8 cellular contexts compared by ENCODE assay signal in the genomic region with DNA sequence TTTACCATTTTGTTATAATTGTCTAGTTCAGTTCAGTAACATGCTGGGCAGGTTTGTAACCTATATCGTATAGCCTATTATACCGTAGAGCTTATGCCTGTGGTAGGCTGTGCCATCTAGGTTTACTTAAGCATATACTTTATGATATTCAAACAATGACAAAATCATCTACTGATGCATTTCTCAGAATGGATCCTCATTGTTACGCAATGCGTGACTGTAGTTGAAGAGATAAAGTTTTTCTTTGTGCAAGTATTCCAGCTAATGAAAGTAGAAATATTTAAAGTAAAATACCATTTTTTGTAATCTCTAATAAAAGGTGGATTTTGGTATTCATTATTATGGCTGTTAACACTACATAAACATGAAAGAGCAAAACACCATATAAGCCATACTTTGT.
"Had no signal": no experiment of that assay in that cellular context is flagged by ENCODE, and none has a peak within 500 bp of the region (broad histone marks: within the 10 kb centered on the region; RNA-seq: fewer than 3 reads in every experiment).

No MANE protein-coding gene starts in this region.

- DNase-seq: H7, HFFc6, KBM-7 had no signal

- ATAC-seq: GM23338, HCT116 had no signal

- H3K9ac ChIP-seq: KMS-11 had no signal

- H3K27ac ChIP-seq: HL-60, KMS-11 had no signal

- H3K9me3 ChIP-seq: HAP-1 had no signal

- H3K4me3 ChIP-seq: GM23338, HAP-1 had no signal

- H3K36me3 ChIP-seq: HAP-1 had no signal

- H2AFZ ChIP-seq: GM23338 had no signal

- H3K4me2 ChIP-seq: GM23338, KMS-11 had no signal

- H3K4me1 ChIP-seq: HAP-1 had no signal
